Comparison of ENCODE assay signal across 33 cellular contexts in the genomic region with DNA sequence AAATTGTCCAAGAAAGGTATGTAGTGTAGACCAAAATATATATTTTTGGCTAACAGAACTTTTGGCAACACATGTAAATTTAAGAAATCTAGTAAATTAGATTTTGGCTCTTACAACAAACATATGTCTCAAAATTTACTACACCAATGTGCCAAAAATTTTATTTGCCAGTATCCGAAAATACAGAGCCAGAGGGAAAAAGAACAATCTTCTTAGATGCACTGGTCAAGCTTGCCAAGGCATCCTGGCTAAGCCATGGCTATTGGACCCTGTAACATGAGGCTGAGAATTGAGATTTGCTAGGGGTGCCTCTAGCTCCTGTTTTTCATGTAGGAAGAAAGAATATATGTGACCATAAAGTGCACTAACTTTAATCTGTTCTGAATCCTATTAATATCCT.
"Had no signal": no experiment of that assay in that cellular context is flagged by ENCODE, and none has a peak within 500 bp of the region (broad histone marks: within the 10 kb centered on the region; RNA-seq: fewer than 3 reads in every experiment).

No MANE protein-coding gene starts in this region.

- H3K4me1 ChIP-seq: adrenal gland, body of pancreas, breast epithelium had no signal

- H3K4me3 ChIP-seq: adrenal gland, body of pancreas, breast epithelium had no signal

- H3K27ac ChIP-seq: adrenal gland, body of pancreas, brain microvascular endothelial cell, breast epithelium, VCaP had no signal

- ATAC-seq: activated CD8-positive, alpha-beta T cell treated with anti-CD3 and anti-CD28 coated beads for 36 hours; activated naive CD4-positive, alpha-beta T cell treated with anti-CD3 and anti-CD28 coated beads, Interleukin-2, amount 50 U/mL, for 72 hours; activated T-cell treated with anti-CD3 and anti-CD28 coated beads, Interleukin-2, amount 50 U/mL, for 4 hours; activated T-cell treated with anti-CD3 and anti-CD28 coated beads, Interleukin-2, amount 50 U/mL, for 72 hours; activated T-helper 17 cell treated with anti-CD3 and anti-CD28 coated beads, Interleukin-2, amount 50 U/mL, for 72 hours; body of pancreas had no signal

- H3K9me3 ChIP-seq: adrenal gland, body of pancreas had no signal

- H3K27me3 ChIP-seq: adrenal gland, body of pancreas, brain microvascular endothelial cell, breast epithelium had no signal

- H3K36me3 ChIP-seq: adrenal gland, brain microvascular endothelial cell, breast epithelium had no signal

- DNase-seq: activated B cell treated with CpG ODN at 0.5 μM for 24 hours; activated CD4-positive, alpha-beta memory T cell treated with anti-CD3 and anti-CD28 coated beads for 36 hours; activated CD4-positive, alpha-beta T cell treated with anti-CD3 and anti-CD28 coated beads for 4 hours; activated CD4-positive, alpha-beta T cell treated with anti-CD3 and anti-CD28 coated beads, Interleukin-2, amount 10 ng/mL, durations not matched to agents 24 days and 14 days; activated CD4-positive, alpha-beta T cell treated with anti-CD3 and anti-CD28 coated beads, Interleukin-2, amount 50 U/mL, for 1 hour; activated CD4-positive, alpha-beta T cell treated with anti-CD3 and anti-CD28 coated beads, Interleukin-2, amount 50 U/mL, for 4 hours; activated CD4-positive, CD25-positive, alpha-beta regulatory T cell treated with anti-CD3 and anti-CD28 coated beads, Interleukin-2, amount 50 U/mL, for 72 hours; activated CD8-positive, alpha-beta memory T cell treated with anti-CD3 and anti-CD28 coated beads, Interleukin-2, amount 50 U/mL, for 4 hours; activated CD8-positive, alpha-beta T cell treated with anti-CD3 and anti-CD28 coated beads for 36 hours; activated effector memory CD4-positive, alpha-beta T cell treated with anti-CD3 and anti-CD28 coated beads, Interleukin-2, amount 50 U/mL, for 16 hours; activated gamma-delta T cell treated with Interleukin-2 at 50 U/mL for 16 hours; activated naive CD4-positive, alpha-beta T cell; activated naive CD4-positive, alpha-beta T cell treated with anti-CD3 and anti-CD28 coated beads for 36 hours; activated naive CD4-positive, alpha-beta T cell treated with anti-CD3 and anti-CD28 coated beads, Interleukin-2, amount 50 U/mL, for 16 hours; activated naive CD8-positive, alpha-beta T cell treated with anti-CD3 and anti-CD28 coated beads for 36 hours; activated T-cell treated with anti-CD3 and anti-CD28 coated beads for 4 hours; activated T-cell treated with anti-CD3 and anti-CD28 coated beads, Interleukin-2, amount 50 U/mL, for 1 hour; activated T-cell treated with anti-CD3 and anti-CD28 coated beads, Interleukin-2, amount 50 U/mL, for 4 hours; activated T-cell treated with anti-CD3 and anti-CD28 coated beads, Interleukin-2, amount 50 U/mL, for 72 hours; adrenal gland; amniotic stem cell; aorta; body of pancreas; brain microvascular endothelial cell; central memory CD4-positive, alpha-beta T cell; cerebellar nuclear complex; T-helper 1 cell; T-helper 2 cell; T-helper 9 cell had no signal
